ENCODE assay signal across 20 cellular contexts in genomic region chr5:178766936-178767912, GRCh38. TPM values are rescaled to one million over a fixed set of nuclear protein-coding genes. Genes with fewer than 3 reads are reported as not detected.
A peak's percentile ranks its signal among the peaks of the same experiment; 100 is the strongest.
DNase-seq lines count a peak whose midpoint lies in the region; ATAC-seq, FAIRE-seq and TF ChIP-seq lines count a peak whose summit lies in the region.
"Had no signal": no experiment of that assay in that cellular context is flagged by ENCODE, and none has a peak within 500 bp of the region (broad histone marks: within the 10 kb centered on the region; RNA-seq: fewer than 3 reads in every experiment).

No MANE protein-coding gene starts in this region.

- H3K4me3 ChIP-seq in NB4 (ENCODE audit: low read depth, low read length) (no peak overlapping the region), K562 (no peak overlapping the region), upper lobe of right lung (no peak overlapping the region)
- H3K4me3 ChIP-seq: PC-9, SJSA1 had no signal

- intact Hi-C loops in K562 (cut with micrococcal nuclease) (no loop called here), upper lobe of right lung (cut with DNase I) (no loop called here)

- no peak for FAIRE-seq in K562 (lab: Jason Lieb, UNC)
- FAIRE-seq: H54 had no signal

- DNase-seq in NB4 (ENCODE audit: low read depth) (no peak), K562 (ENCODE audit: extremely low read depth in 1 of 4, low spot score in 3 of 4) (peak in 1 of 4 experiments; percentile 7), iPS-NIHi7 (ENCODE audit: extremely low spot score) (peak; percentile 29), upper lobe of right lung (peak; percentile 48), SK-N-DZ (ENCODE audit: low spot score) (no peak)
- DNase-seq: ACHN, AML-193, COR-L47, EL, KBM-7, MV-4-11, NCI-H1417 treated with DMSO at 0.1 percent for 48 hours, NCI-H2029 treated with DMSO at 0.1 percent for 48 hours, NCI-H510A, NCI-H774, PC-9 had no signal

- H3K9ac ChIP-seq in K562 (ENCODE audit: insufficient read depth in 1 of 2, low read depth in 2 of 2, low read length in 2 of 2): no peak overlapping the region

- ATAC-seq in K562 (peak; percentile 74), upper lobe of right lung (no peak), HG02571 (IDR thresholded peaks at IDR 0.05; ENCODE audit: unreplicated experiment) (no peak), HG02884 (IDR thresholded peaks at IDR 0.05; ENCODE audit: unreplicated experiment) (no peak)

- CTCF ChIA-PET in K562 (lab: Yijun Ruan, JAX; ENCODE audit: low intra/inter-chr PET ratio): no interaction called here

- H3K36me3 ChIP-seq in K562 (ENCODE audit: control insufficient read depth, insufficient read depth, low read length) (peaks cover 17% of the 10 kb centered on the region; the same call in 2 of the 3 replicates), upper lobe of right lung (no peaks in the 10 kb centered on the region)
- H3K36me3 ChIP-seq: SJSA1 had no signal

- BruUV-seq in K562 (replicated peaks; lab: Mats Ljungman, UMichigan): no TSS peak

- POLR2A ChIA-PET in K562 (lab: Yijun Ruan, JAX): interaction anchor here (0.8 kb wide), 1 partner anchor 67 kb away, joined by 4 read pairs; no protein-coding TSS in a partner anchor

- WGBS in K562 (ENCODE audit: insufficient coverage, low coverage, missing lambda C conversion rate): 43% methylated on average over 19 of the region's 21 CpGs

- no peak for TF ChIP-seq RAD21 in K562 (CRISPR knock-in tag; conservative IDR thresholded peaks at IDR 0.05 in 1 of 2, IDR thresholded peaks at IDR 0.05 in 1 of 2)

- no peak overlapping the region for H2AFZ ChIP-seq in K562 (ENCODE audit: low read depth, low read length)
- H2AFZ ChIP-seq: PC-9 had no signal

- in situ Hi-C loops in K562 (cut with MboI): no loop called here

- H3K4me1 ChIP-seq in K562 (replicated peaks in 1 of 2; ENCODE audit: control insufficient read depth in 2 of 2, insufficient read depth in 2 of 2, low read length in 2 of 2) (no peaks in the 10 kb centered on the region; a peak in 1 of 5 replicates), upper lobe of right lung (no peaks in the 10 kb centered on the region)
- H3K4me1 ChIP-seq: SJSA1 had no signal

- no peak for TF ChIP-seq EP300 in K562 (IDR thresholded peaks at IDR 0.05; ENCODE audit: low read length)

- H3K9me3 ChIP-seq in K562 (replicated peaks; ENCODE audit: control insufficient read depth, insufficient read depth, low read depth, low read length) (no peaks in the 10 kb centered on the region), upper lobe of right lung (no peaks in the 10 kb centered on the region)

- no peaks in the 10 kb centered on the region for H3K27me3 ChIP-seq in K562 (ENCODE audit: control insufficient read depth in 2 of 2, insufficient read depth in 2 of 2, low read length in 2 of 2)
- no peaks in the 10 kb centered on the region for H3K27me3 ChIP-seq in upper lobe of right lung
- H3K27me3 ChIP-seq: SJSA1 had no signal

- no peaks in the 10 kb centered on the region for H3K79me2 ChIP-seq in K562 (ENCODE audit: control insufficient read depth, insufficient read depth, low read length)

- TF ChIP-seq POLR2A in NB4 (IDR thresholded peaks at IDR 0.05; ENCODE audit: extremely low read depth, insufficient read length): no peak
- TF ChIP-seq POLR2A in K562 (conservative IDR thresholded peaks at IDR 0.05): no peak

- H3K27ac ChIP-seq in K562 (ENCODE audit: extremely low read depth, low read depth, low read length) (no peak overlapping the region), upper lobe of right lung (no peak overlapping the region)
- H3K27ac ChIP-seq: PC-9, SJSA1 had no signal

- TF ChIP-seq CTCF in NB4 (IDR thresholded peaks at IDR 0.05; ENCODE audit: low read depth, low read length): peak; percentile 1
- TF ChIP-seq CTCF in K562 (IDR thresholded peaks at IDR 0.05 in 2 of 3, conservative IDR thresholded peaks at IDR 0.05 in 1 of 3; ENCODE audit: insufficient read depth in 2 of 3, low read depth in 1 of 3, low read length in 3 of 3): peak; percentile 6 to 34 (median 26); a peak in 1 of 6 replicates
- TF ChIP-seq CTCF in upper lobe of right lung (IDR thresholded peaks at IDR 0.05): no peak

- no peaks in the 10 kb centered on the region for H3K9me1 ChIP-seq in K562 (ENCODE audit: control insufficient read depth, insufficient read depth, low read length)

- no peaks in the 10 kb centered on the region for H4K20me1 ChIP-seq in K562 (replicated peaks; ENCODE audit: control insufficient read depth, insufficient read depth, low read length)

- H3K4me2 ChIP-seq in K562 (ENCODE audit: insufficient read depth, low read length): no peak overlapping the region
- H3K4me2 ChIP-seq: PC-9 had no signal

TF ChIP-seq in K562, 482 proteins besides CTCF, POLR2A, EP300 and RAD21:
- TF ChIP-seq SMC3 (conservative IDR thresholded peaks at IDR 0.05; ENCODE audit: insufficient read depth, low read depth, low read length) (0 out of 2 replicates have a peak, but pooled peaks have one; percentile 10), ZNF316 (IDR thresholded peaks at IDR 0.05) (no peak)

RNA-seq across cellular contexts. Expression of gene ZNF354A, which starts 36.8 kb away (rescaled TPM):
- total RNA-seq in K562 (2011; cell fraction: chromatin; rRNA removed; ENCODE audit: low replicate concordance): 2.4 and 6.0 TPM in 2 replicates
- 3.8 and 5.0 TPM in 2 replicates for total RNA-seq in K562 (2011; cell fraction: nucleolus; rRNA removed)
- total RNA-seq in K562 (2011; cell fraction: nucleoplasm; rRNA removed): 2.8 and 4.9 TPM in 2 replicates
- total RNA-seq in K562 (2014; rRNA removed) (3.5 and 5.3 TPM in 2 replicates), K562 (2014; rRNA removed; fragmentation: Illumina TruSeq; extraction: Trizol) (2.6 TPM in 2 replicates), K562 (2015; rRNA removed; fragmentation: Illumina TruSeq; extraction: Trizol) (2.6 and 2.9 TPM in 2 replicates), K562 (2021) (3.7 and 4.5 TPM in 2 replicates), upper lobe of right lung (13.3 TPM)
- polyA plus RNA-seq in K562 (2011; rRNA removed) (2.4 and 2.8 TPM in 2 replicates), K562 (2014; fragmentation: Illumina TruSeq; extraction: Trizol) (1.9 and 3.3 TPM in 2 replicates), K562 (2014; fragmentation: Nextera tagmentation; extraction: Ambion mirVana) (under 1 TPM; 0.63 to 0.75 TPM), K562 (2014; rRNA removed) (2.6 and 3.5 TPM in 2 replicates)
- 0.67 and 1.2 TPM in 2 replicates for polyA plus RNA-seq in K562 (2011; cell fraction: cytosol; rRNA removed)
- 4.8 and 4.9 TPM in 2 replicates for polyA plus RNA-seq in K562 (2011; cell fraction: nucleus; rRNA removed)
- polyA plus RNA-seq in K562 (2012): 1.0 and 2.2 TPM in 2 replicates
- polyA minus RNA-seq in K562 (2011; rRNA and poly(A)+ RNA removed): 1.3 and 2.5 TPM in 2 replicates
- 0.57 TPM in 1 of 2 replicates, not detected in the other for polyA minus RNA-seq in K562 (2011; cell fraction: cytosol; rRNA and poly(A)+ RNA removed)
- polyA minus RNA-seq in K562 (2011; cell fraction: nucleus; rRNA and poly(A)+ RNA removed): 2.8 and 3.7 TPM in 2 replicates
- 18.6 and 21.6 TPM in 2 replicates for polyA plus RNA-seq in SK-N-DZ (2014; cell fraction: cytosol; rRNA removed)
- 34.6 and 57.5 TPM in 2 replicates for polyA plus RNA-seq in SK-N-DZ (2014; cell fraction: nucleus; rRNA removed)

Comparison
In these comparisons a context has a peak if more than half of its experiments do, and no peak if none do; other contexts are left out.
1. DNase-seq: peak in iPS-NIHi7 (single experiment) and upper lobe of right lung (single experiment); none in NB4 (single experiment) and SK-N-DZ (single experiment).